In genomic region chr17:12548558-12548957, GRCh38 we compare ENCODE assay signal across 13 cellular contexts.
DNase-seq lines count a peak whose midpoint lies in the region; TF ChIP-seq lines count a peak whose summit lies in the region.
"Had no signal": no experiment of that assay in that cellular context is flagged by ENCODE, and none has a peak within 500 bp of the region (broad histone marks: within the 10 kb centered on the region; RNA-seq: fewer than 3 reads in every experiment).

No MANE protein-coding gene starts in this region.

- H3K4me1 ChIP-seq in SJSA1 (replicated peaks), result peaks cover 17% of the 10 kb centered on the region
- peaks cover 8% of the 10 kb centered on the region for H3K4me1 ChIP-seq in endodermal cell (ENCODE audit: control insufficient read depth, insufficient read depth, low read length)
- H3K4me1 ChIP-seq in uterus, result no peaks in the 10 kb centered on the region
- H3K4me1 ChIP-seq: BE2C, HAP-1 had no signal

- H3K36me3 ChIP-seq in SJSA1 (no peaks in the 10 kb centered on the region), endodermal cell (ENCODE audit: control insufficient read depth, insufficient read depth, low read length) (no peaks in the 10 kb centered on the region), uterus (no peaks in the 10 kb centered on the region)
- H3K36me3 ChIP-seq: BE2C, HAP-1 had no signal

- H3K4me3 Mint-ChIP-seq in endodermal cell (no peak overlapping the region), immature natural killer cell (no peak overlapping the region)
- H3K4me3 Mint-ChIP-seq: CD4-positive, alpha-beta memory T cell had no signal

- peak overlapping the region; percentile 79 for H3K27ac Mint-ChIP-seq in endodermal cell
- no peak overlapping the region for H3K27ac Mint-ChIP-seq in immature natural killer cell
- H3K27ac Mint-ChIP-seq: CD4-positive, alpha-beta memory T cell had no signal

- no peaks in the 10 kb centered on the region for H3K27me3 Mint-ChIP-seq in endodermal cell (ENCODE audit: insufficient read depth)
- H3K27me3 Mint-ChIP-seq in immature natural killer cell (ENCODE audit: low read depth in 3 of 3), result peaks cover 0 to 2% (median 0%) of the 10 kb centered on the region in 3 donors
- H3K27me3 Mint-ChIP-seq: CD4-positive, alpha-beta memory T cell had no signal

- H3K36me3 Mint-ChIP-seq in endodermal cell (ENCODE audit: low read depth) (no peaks in the 10 kb centered on the region), immature natural killer cell (no peaks in the 10 kb centered on the region)
- H3K36me3 Mint-ChIP-seq: CD4-positive, alpha-beta memory T cell had no signal

- H3K9ac ChIP-seq in endodermal cell (ENCODE audit: extremely low read depth, low read length, poor library complexity, severe bottlenecking), result no peak overlapping the region

- H3K9me3 ChIP-seq in SJSA1 (replicated peaks) (no peaks in the 10 kb centered on the region), endodermal cell (ENCODE audit: control insufficient read depth, low read length) (no peaks in the 10 kb centered on the region), uterus (no peaks in the 10 kb centered on the region)
- H3K9me3 ChIP-seq: BE2C, HAP-1 had no signal

- H3K27me3 ChIP-seq in SJSA1 (replicated peaks), result no peaks in the 10 kb centered on the region
- H3K27me3 ChIP-seq in endodermal cell (ENCODE audit: control insufficient read depth, insufficient read depth, low read length, poor library complexity, severe bottlenecking), result no peaks in the 10 kb centered on the region
- H3K27me3 ChIP-seq in uterus, result no peaks in the 10 kb centered on the region
- H3K27me3 ChIP-seq: BE2C had no signal

- H3K4me1 Mint-ChIP-seq in endodermal cell, result peaks cover 21% of the 10 kb centered on the region
- no peaks in the 10 kb centered on the region for H3K4me1 Mint-ChIP-seq in immature natural killer cell
- H3K4me1 Mint-ChIP-seq: CD4-positive, alpha-beta memory T cell had no signal

- TF ChIP-seq POLR2A in uterus (IDR thresholded peaks at IDR 0.05), result no peak

- no peak overlapping the region for H3K4me3 ChIP-seq in SJSA1
- H3K4me3 ChIP-seq in endodermal cell (ENCODE audit: low read length), result no peak overlapping the region
- H3K4me3 ChIP-seq in retinal pigment epithelial cell (ENCODE audit: low read length), result no peak overlapping the region
- no peak overlapping the region for H3K4me3 ChIP-seq in uterus
- H3K4me3 ChIP-seq: HAP-1 had no signal

- H3K27ac ChIP-seq in SJSA1 (peak overlapping the region; percentile 85), endodermal cell (ENCODE audit: low read depth, low read length) (no peak overlapping the region), uterus (peak overlapping the region; percentile 74 to 76)

- DNase-seq in SJSA1 (ENCODE audit: low read depth in 1 of 2, low spot score in 2 of 2) (peak in 1 of 2 experiments; percentile 9), endodermal cell (no peak), retinal pigment epithelial cell (ENCODE audit: low read depth) (peak; percentile 17), uterus (no peak), GM20000 (ENCODE audit: low spot score) (no peak), immature natural killer cell (no peak), glomerular visceral epithelial cell (ENCODE audit: extremely low spot score) (no peak)
- DNase-seq: BE2C; CD4-positive, alpha-beta memory T cell; DMS79; NCI-H2029 treated with DMSO at 0.1 percent for 48 hours; NCI-H510A treated with DMSO at 0.1 percent for 48 hours had no signal

- H3K9me3 Mint-ChIP-seq in endodermal cell (no peaks in the 10 kb centered on the region), immature natural killer cell (peaks cover 0 to 2% (median 0%) of the 10 kb centered on the region in 6 donors)

- no peak for TF ChIP-seq CTCF in endodermal cell (conservative IDR thresholded peaks at IDR 0.05)
- TF ChIP-seq CTCF in retinal pigment epithelial cell (conservative IDR thresholded peaks at IDR 0.05; ENCODE audit: low read depth, low read length), result no peak
- no peak for TF ChIP-seq CTCF in uterus (IDR thresholded peaks at IDR 0.05)
- TF ChIP-seq CTCF in GM20000 (IDR thresholded peaks at IDR 0.05; ENCODE audit: extremely low read depth, missing control alignments), result no peak

- intact Hi-C loops in uterus (cut with DNase I; ENCODE audit: low total_unique reads), result no loop called here

- 91 to 100% methylated on average over 4 of the region's 4 CpGs for WGBS in endodermal cell (ENCODE audit: insufficient coverage in 1 of 2, insufficient read length in 1 of 2), 2 experiments
